Comparison of ENCODE assay signal across 20 cellular contexts in genomic region chr20:53344891-53345290, GRCh38.
"Had no signal": no experiment of that assay in that cellular context is flagged by ENCODE, and none has a peak within 500 bp of the region (broad histone marks: within the 10 kb centered on the region; RNA-seq: fewer than 3 reads in every experiment).

No MANE protein-coding gene starts in this region.

- H3K4me1 Mint-ChIP-seq: endodermal cell had no signal

- H3K4me1 ChIP-seq: foreskin keratinocyte had no signal

- H3K9me3 ChIP-seq: pancreas had no signal

- DNase-seq: effector CD4-positive, alpha-beta T cell; endodermal cell; erythroblast; foreskin keratinocyte; islet precursor cell; mammary epithelial cell; occipital lobe; pancreas; right cardiac atrium; stimulated activated CD4-positive, alpha-beta T cell treated with anti-CD3 and anti-CD28 coated beads, Interleukin-2, amount 100 ng/mL, for 48 hours; stimulated activated naive CD4-positive, alpha-beta T cell treated with Interleukin-2 at 50 U/mL for 16 hours had no signal

- H3K27ac Mint-ChIP-seq: endodermal cell; natural killer cell treated with Interleukin-12 subunit alpha and Interleukin-12 subunit beta and Interleukin-15 and Interleukin-18, amount 100 ng/mL, for 72 hours; progenitor cell of endocrine pancreas; type B pancreatic cell had no signal

- H3K27ac ChIP-seq: foreskin keratinocyte, hepatocyte, pancreas had no signal

- H3K27me3 ChIP-seq: foreskin keratinocyte, hepatocyte, pancreas had no signal

- H3K4me2 ChIP-seq: hepatocyte, smooth muscle cell had no signal

- H3K79me2 ChIP-seq: hepatocyte had no signal

- FAIRE-seq: colon, endothelial cell of umbilical vein, pancreas, urothelium cell line had no signal

- H3K4me3 ChIP-seq: hepatocyte, pancreas, smooth muscle cell had no signal

- H3K9me3 Mint-ChIP-seq: endodermal cell; natural killer cell treated with Interleukin-12 subunit alpha and Interleukin-12 subunit beta and Interleukin-15 and Interleukin-18, amount 100 ng/mL, for 72 hours had no signal

- H3K27me3 Mint-ChIP-seq: progenitor cell of endocrine pancreas, type B pancreatic cell had no signal

- H3K36me3 ChIP-seq: pancreas had no signal

- H2AFZ ChIP-seq: hepatocyte had no signal

- H3K4me3 Mint-ChIP-seq: endodermal cell; natural killer cell treated with Interleukin-12 subunit alpha and Interleukin-12 subunit beta and Interleukin-15 and Interleukin-18, amount 100 ng/mL, for 72 hours; type B pancreatic cell had no signal

- H3K36me3 Mint-ChIP-seq: natural killer cell treated with Interleukin-12 subunit alpha and Interleukin-12 subunit beta and Interleukin-15 and Interleukin-18, amount 100 ng/mL, for 72 hours had no signal

- ATAC-seq: foreskin keratinocyte; left lobe of liver; natural killer cell treated with Interleukin-12 subunit alpha and Interleukin-12 subunit beta and Interleukin-15 and Interleukin-18, amount 100 ng/mL, for 72 hours; pancreas; right cardiac atrium had no signal
